Comparison of ENCODE assay signal across 2 cellular contexts in genomic region chr15:90291679-90292356, GRCh38.
TF ChIP-seq lines count a peak whose summit lies in the region.

No MANE protein-coding gene starts in this region.

TF ChIP-seq in A549, 52 proteins besides CTCF, POLR2A, EP300 and RAD21:
- TF ChIP-seq, protein P1, sequence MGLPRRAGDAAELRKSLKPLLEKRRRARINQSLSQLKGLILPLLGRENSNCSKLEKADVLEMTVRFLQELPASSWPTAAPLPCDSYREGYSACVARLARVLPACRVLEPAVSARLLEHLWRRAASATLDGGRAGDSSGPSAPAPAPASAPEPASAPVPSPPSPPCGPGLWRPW (IDR thresholded peaks at IDR 0.05), result no peak
- TF ChIP-seq EHMT2 (IDR thresholded peaks at IDR 0.05; ENCODE audit: low read depth) (no peak), JUN (IDR thresholded peaks at IDR 0.05) (no peak), ESRRA (IDR thresholded peaks at IDR 0.05; ENCODE audit: borderline replicate concordance, low read length) (no peak), NFE2L2 (conservative IDR thresholded peaks at IDR 0.05; ENCODE audit: low read length) (no peak), KDM1A (IDR thresholded peaks at IDR 0.05; ENCODE audit: low read depth) (no peak), FOSL2 (IDR thresholded peaks at IDR 0.05) (no peak), FOSL2 (CRISPR knock-in tag; IDR thresholded peaks at IDR 0.05) (no peak), SREBF2 (IDR thresholded peaks at IDR 0.05) (no peak), TFCP2L1 (CRISPR knock-in tag; IDR thresholded peaks at IDR 0.05) (no peak)
- TF ChIP-seq, protein P2, sequence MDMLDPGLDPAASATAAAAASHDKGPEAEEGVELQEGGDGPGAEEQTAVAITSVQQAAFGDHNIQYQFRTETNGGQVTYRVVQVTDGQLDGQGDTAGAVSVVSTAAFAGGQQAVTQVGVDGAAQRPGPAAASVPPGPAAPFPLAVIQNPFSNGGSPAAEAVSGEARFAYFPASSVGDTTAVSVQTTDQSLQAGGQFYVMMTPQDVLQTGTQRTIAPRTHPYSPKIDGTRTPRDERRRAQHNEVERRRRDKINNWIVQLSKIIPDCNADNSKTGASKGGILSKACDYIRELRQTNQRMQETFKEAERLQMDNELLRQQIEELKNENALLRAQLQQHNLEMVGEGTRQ (IDR thresholded peaks at IDR 0.05), result no peak

TF ChIP-seq in GM12878, 131 proteins besides CTCF, POLR2A, EP300 and RAD21:
- TF ChIP-seq ZBTB33 (IDR thresholded peaks at IDR 0.05) (no peak), EED (IDR thresholded peaks at IDR 0.05; ENCODE audit: low read depth) (no peak), ZBTB40 (IDR thresholded peaks at IDR 0.05; ENCODE audit: borderline replicate concordance) (no peak), ZNF622 (IDR thresholded peaks at IDR 0.05) (no peak), BHLHE40 (IDR thresholded peaks at IDR 0.05; ENCODE audit: borderline replicate concordance in 1 of 2, low read depth in 2 of 2, low read length in 1 of 2) (no peak), CREM (IDR thresholded peaks at IDR 0.05; ENCODE audit: low read depth) (no peak), PAX5 (IDR thresholded peaks at IDR 0.05; ENCODE audit: borderline replicate concordance, low read depth, low read length) (no peak), TBL1XR1 (IDR thresholded peaks at IDR 0.05; ENCODE audit: low read depth, low read length) (no peak), IRF4 (IDR thresholded peaks at IDR 0.05; ENCODE audit: low read depth, low read length) (no peak)
- TF ChIP-seq, protein P3, sequence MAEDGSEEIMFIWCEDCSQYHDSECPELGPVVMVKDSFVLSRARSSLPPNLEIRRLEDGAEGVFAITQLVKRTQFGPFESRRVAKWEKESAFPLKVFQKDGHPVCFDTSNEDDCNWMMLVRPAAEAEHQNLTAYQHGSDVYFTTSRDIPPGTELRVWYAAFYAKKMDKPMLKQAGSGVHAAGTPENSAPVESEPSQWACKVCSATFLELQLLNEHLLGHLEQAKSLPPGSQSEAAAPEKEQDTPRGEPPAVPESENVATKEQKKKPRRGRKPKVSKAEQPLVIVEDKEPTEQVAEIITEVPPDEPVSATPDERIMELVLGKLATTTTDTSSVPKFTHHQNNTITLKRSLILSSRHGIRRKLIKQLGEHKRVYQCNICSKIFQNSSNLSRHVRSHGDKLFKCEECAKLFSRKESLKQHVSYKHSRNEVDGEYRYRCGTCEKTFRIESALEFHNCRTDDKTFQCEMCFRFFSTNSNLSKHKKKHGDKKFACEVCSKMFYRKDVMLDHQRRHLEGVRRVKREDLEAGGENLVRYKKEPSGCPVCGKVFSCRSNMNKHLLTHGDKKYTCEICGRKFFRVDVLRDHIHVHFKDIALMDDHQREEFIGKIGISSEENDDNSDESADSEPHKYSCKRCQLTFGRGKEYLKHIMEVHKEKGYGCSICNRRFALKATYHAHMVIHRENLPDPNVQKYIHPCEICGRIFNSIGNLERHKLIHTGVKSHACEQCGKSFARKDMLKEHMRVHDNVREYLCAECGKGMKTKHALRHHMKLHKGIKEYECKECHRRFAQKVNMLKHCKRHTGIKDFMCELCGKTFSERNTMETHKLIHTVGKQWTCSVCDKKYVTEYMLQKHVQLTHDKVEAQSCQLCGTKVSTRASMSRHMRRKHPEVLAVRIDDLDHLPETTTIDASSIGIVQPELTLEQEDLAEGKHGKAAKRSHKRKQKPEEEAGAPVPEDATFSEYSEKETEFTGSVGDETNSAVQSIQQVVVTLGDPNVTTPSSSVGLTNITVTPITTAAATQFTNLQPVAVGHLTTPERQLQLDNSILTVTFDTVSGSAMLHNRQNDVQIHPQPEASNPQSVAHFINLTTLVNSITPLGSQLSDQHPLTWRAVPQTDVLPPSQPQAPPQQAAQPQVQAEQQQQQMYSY (CRISPR knock-in tag; IDR thresholded peaks at IDR 0.05), result no peak
